ENCODE assay signal across 1 cellular context in genomic region chr7:151088856-151089699, GRCh38.
TF ChIP-seq lines count a peak whose summit lies in the region.

No MANE protein-coding gene starts in this region.

TF ChIP-seq in HepG2, 621 proteins besides CTCF, POLR2A, EP300 and RAD21 (continued from another document and continues in another):
- TF ChIP-seq ZNF788 (CRISPR knock-in tag; IDR thresholded peaks at IDR 0.05; ENCODE audit: borderline replicate concordance) (0 out of 2 replicates have a peak, but pooled peaks have one; percentile 47), ZFP37 (CRISPR knock-in tag; IDR thresholded peaks at IDR 0.05; ENCODE audit: borderline replicate concordance) (no peak), BCL6 (CRISPR knock-in tag; IDR thresholded peaks at IDR 0.05) (peak; percentile 25; the same call in 1 of the 2 replicates), UBTF (CRISPR knock-in tag; IDR thresholded peaks at IDR 0.05) (peak; percentile 43), EEA1 (CRISPR knock-in tag; IDR thresholded peaks at IDR 0.05; ENCODE audit: borderline replicate concordance) (no peak), SP4 (CRISPR knock-in tag; IDR thresholded peaks at IDR 0.05) (peak; percentile 55; the same call in 1 of the 2 replicates), USF2 (IDR thresholded peaks at IDR 0.05; ENCODE audit: low read depth, low read length) (no peak), USF2 (CRISPR knock-in tag; IDR thresholded peaks at IDR 0.05; ENCODE audit: borderline replicate concordance) (no peak), TCF7L2 (IDR thresholded peaks at IDR 0.05; ENCODE audit: low read depth, low read length) (no peak), ZHX2 (IDR thresholded peaks at IDR 0.05; ENCODE audit: low read depth) (no peak), ZHX2 (CRISPR knock-in tag; IDR thresholded peaks at IDR 0.05; ENCODE audit: borderline replicate concordance) (no peak), ZNF350 (CRISPR knock-in tag; IDR thresholded peaks at IDR 0.05; ENCODE audit: borderline replicate concordance, low read depth) (0 out of 2 replicates have a peak, but pooled peaks have one; percentile 23), MTA1 (CRISPR knock-in tag; IDR thresholded peaks at IDR 0.05; ENCODE audit: borderline replicate concordance) (peak; percentile 51; the same call in 1 of the 2 replicates), MED1 (CRISPR knock-in tag; IDR thresholded peaks at IDR 0.05) (no peak), SOX5 (CRISPR knock-in tag; IDR thresholded peaks at IDR 0.05; ENCODE audit: borderline replicate concordance) (peak; percentile 58; the same call in 1 of the 2 replicates), SAFB2 (CRISPR knock-in tag; IDR thresholded peaks at IDR 0.05; ENCODE audit: borderline replicate concordance, low read depth) (no peak), RXRB (CRISPR knock-in tag; IDR thresholded peaks at IDR 0.05; ENCODE audit: borderline replicate concordance) (peak; percentile 35; the same call in 1 of the 2 replicates), ZBTB38 (CRISPR knock-in tag; IDR thresholded peaks at IDR 0.05) (peak; percentile 45; the same call in 1 of the 2 replicates), ZNF292 (CRISPR knock-in tag; IDR thresholded peaks at IDR 0.05; ENCODE audit: borderline replicate concordance, low read depth) (no peak), HES4 (CRISPR knock-in tag; IDR thresholded peaks at IDR 0.05; ENCODE audit: borderline replicate concordance) (no peak), DPF2 (CRISPR knock-in tag; IDR thresholded peaks at IDR 0.05; ENCODE audit: borderline replicate concordance, low read depth) (no peak), ZNF460 (CRISPR knock-in tag; IDR thresholded peaks at IDR 0.05; ENCODE audit: borderline replicate concordance) (no peak), ZNF296 (CRISPR knock-in tag; conservative IDR thresholded peaks at IDR 0.05) (no peak)
- TF ChIP-seq, protein P1, sequence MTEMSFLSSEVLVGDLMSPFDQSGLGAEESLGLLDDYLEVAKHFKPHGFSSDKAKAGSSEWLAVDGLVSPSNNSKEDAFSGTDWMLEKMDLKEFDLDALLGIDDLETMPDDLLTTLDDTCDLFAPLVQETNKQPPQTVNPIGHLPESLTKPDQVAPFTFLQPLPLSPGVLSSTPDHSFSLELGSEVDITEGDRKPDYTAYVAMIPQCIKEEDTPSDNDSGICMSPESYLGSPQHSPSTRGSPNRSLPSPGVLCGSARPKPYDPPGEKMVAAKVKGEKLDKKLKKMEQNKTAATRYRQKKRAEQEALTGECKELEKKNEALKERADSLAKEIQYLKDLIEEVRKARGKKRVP (CRISPR knock-in tag; IDR thresholded peaks at IDR 0.05), result no peak
- TF ChIP-seq, protein P2, sequence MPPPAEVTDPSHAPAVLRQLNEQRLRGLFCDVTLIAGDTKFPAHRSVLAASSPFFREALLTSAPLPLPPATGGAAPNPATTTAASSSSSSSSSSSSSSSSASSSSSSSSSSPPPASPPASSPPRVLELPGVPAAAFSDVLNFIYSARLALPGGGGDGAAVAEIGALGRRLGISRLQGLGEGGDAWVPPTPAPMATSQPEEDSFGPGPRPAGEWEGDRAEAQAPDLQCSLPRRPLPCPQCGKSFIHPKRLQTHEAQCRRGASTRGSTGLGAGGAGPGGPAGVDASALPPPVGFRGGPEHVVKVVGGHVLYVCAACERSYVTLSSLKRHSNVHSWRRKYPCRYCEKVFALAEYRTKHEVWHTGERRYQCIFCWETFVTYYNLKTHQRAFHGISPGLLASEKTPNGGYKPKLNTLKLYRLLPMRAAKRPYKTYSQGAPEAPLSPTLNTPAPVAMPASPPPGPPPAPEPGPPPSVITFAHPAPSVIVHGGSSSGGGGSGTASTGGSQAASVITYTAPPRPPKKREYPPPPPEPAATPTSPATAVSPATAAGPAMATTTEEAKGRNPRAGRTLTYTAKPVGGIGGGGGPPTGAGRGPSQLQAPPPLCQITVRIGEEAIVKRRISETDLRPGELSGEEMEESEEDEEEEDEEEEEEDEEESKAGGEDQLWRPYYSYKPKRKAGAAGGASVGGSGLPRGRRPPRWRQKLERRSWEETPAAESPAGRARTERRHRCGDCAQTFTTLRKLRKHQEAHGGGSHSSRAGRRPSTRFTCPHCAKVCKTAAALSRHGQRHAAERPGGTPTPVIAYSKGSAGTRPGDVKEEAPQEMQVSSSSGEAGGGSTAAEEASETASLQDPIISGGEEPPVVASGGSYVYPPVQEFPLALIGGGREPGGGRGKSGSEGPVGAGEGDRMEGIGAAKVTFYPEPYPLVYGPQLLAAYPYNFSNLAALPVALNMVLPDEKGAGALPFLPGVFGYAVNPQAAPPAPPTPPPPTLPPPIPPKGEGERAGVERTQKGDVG (CRISPR knock-in tag; IDR thresholded peaks at IDR 0.05; ENCODE audit: borderline replicate concordance), result 0 out of 2 replicates have a peak, but pooled peaks have one; percentile 19
- TF ChIP-seq, protein P3, sequence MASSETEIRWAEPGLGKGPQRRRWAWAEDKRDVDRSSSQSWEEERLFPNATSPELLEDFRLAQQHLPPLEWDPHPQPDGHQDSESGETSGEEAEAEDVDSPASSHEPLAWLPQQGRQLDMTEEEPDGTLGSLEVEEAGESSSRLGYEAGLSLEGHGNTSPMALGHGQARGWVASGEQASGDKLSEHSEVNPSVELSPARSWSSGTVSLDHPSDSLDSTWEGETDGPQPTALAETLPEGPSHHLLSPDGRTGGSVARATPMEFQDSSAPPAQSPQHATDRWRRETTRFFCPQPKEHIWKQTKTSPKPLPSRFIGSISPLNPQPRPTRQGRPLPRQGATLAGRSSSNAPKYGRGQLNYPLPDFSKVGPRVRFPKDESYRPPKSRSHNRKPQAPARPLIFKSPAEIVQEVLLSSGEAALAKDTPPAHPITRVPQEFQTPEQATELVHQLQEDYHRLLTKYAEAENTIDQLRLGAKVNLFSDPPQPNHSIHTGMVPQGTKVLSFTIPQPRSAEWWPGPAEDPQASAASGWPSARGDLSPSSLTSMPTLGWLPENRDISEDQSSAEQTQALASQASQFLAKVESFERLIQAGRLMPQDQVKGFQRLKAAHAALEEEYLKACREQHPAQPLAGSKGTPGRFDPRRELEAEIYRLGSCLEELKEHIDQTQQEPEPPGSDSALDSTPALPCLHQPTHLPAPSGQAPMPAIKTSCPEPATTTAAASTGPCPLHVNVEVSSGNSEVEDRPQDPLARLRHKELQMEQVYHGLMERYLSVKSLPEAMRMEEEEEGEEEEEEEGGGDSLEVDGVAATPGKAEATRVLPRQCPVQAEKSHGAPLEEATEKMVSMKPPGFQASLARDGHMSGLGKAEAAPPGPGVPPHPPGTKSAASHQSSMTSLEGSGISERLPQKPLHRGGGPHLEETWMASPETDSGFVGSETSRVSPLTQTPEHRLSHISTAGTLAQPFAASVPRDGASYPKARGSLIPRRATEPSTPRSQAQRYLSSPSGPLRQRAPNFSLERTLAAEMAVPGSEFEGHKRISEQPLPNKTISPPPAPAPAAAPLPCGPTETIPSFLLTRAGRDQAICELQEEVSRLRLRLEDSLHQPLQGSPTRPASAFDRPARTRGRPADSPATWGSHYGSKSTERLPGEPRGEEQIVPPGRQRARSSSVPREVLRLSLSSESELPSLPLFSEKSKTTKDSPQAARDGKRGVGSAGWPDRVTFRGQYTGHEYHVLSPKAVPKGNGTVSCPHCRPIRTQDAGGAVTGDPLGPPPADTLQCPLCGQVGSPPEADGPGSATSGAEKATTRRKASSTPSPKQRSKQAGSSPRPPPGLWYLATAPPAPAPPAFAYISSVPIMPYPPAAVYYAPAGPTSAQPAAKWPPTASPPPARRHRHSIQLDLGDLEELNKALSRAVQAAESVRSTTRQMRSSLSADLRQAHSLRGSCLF (CRISPR knock-in tag; IDR thresholded peaks at IDR 0.05; ENCODE audit: borderline replicate concordance), result no peak
- TF ChIP-seq, protein P4, sequence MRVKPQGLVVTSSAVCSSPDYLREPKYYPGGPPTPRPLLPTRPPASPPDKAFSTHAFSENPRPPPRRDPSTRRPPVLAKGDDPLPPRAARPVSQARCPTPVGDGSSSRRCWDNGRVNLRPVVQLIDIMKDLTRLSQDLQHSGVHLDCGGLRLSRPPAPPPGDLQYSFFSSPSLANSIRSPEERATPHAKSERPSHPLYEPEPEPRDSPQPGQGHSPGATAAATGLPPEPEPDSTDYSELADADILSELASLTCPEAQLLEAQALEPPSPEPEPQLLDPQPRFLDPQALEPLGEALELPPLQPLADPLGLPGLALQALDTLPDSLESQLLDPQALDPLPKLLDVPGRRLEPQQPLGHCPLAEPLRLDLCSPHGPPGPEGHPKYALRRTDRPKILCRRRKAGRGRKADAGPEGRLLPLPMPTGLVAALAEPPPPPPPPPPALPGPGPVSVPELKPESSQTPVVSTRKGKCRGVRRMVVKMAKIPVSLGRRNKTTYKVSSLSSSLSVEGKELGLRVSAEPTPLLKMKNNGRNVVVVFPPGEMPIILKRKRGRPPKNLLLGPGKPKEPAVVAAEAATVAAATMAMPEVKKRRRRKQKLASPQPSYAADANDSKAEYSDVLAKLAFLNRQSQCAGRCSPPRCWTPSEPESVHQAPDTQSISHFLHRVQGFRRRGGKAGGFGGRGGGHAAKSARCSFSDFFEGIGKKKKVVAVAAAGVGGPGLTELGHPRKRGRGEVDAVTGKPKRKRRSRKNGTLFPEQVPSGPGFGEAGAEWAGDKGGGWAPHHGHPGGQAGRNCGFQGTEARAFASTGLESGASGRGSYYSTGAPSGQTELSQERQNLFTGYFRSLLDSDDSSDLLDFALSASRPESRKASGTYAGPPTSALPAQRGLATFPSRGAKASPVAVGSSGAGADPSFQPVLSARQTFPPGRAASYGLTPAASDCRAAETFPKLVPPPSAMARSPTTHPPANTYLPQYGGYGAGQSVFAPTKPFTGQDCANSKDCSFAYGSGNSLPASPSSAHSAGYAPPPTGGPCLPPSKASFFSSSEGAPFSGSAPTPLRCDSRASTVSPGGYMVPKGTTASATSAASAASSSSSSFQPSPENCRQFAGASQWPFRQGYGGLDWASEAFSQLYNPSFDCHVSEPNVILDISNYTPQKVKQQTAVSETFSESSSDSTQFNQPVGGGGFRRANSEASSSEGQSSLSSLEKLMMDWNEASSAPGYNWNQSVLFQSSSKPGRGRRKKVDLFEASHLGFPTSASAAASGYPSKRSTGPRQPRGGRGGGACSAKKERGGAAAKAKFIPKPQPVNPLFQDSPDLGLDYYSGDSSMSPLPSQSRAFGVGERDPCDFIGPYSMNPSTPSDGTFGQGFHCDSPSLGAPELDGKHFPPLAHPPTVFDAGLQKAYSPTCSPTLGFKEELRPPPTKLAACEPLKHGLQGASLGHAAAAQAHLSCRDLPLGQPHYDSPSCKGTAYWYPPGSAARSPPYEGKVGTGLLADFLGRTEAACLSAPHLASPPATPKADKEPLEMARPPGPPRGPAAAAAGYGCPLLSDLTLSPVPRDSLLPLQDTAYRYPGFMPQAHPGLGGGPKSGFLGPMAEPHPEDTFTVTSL (CRISPR knock-in tag; IDR thresholded peaks at IDR 0.05; ENCODE audit: borderline replicate concordance), result no peak
